In genomic region chr2:183339311-183339710, GRCh38 we compare ENCODE assay signal across 11 cellular contexts.
"Had no signal": no experiment of that assay in that cellular context is flagged by ENCODE, and none has a peak within 500 bp of the region (broad histone marks: within the 10 kb centered on the region; RNA-seq: fewer than 3 reads in every experiment).

No MANE protein-coding gene starts in this region.

- H3K9ac ChIP-seq: GM23248 had no signal

- H3K27ac ChIP-seq: GM23248 had no signal

- H3K4me1 ChIP-seq: HAP-1 had no signal

- H3K4me3 ChIP-seq: GM23248, GM23338, HAP-1 had no signal

- H3K4me2 ChIP-seq: GM23338 had no signal

- ATAC-seq: GM23338, HCT116 had no signal

- H2AFZ ChIP-seq: GM23248, GM23338 had no signal

- H3K36me3 ChIP-seq: HAP-1 had no signal

- FAIRE-seq: H1, H54 had no signal

- H3K9me3 ChIP-seq: HAP-1 had no signal

- DNase-seq: GM23248, GOT3, H7, H9, HCEC 1CT, HFFc6 had no signal
